In the genomic region with DNA sequence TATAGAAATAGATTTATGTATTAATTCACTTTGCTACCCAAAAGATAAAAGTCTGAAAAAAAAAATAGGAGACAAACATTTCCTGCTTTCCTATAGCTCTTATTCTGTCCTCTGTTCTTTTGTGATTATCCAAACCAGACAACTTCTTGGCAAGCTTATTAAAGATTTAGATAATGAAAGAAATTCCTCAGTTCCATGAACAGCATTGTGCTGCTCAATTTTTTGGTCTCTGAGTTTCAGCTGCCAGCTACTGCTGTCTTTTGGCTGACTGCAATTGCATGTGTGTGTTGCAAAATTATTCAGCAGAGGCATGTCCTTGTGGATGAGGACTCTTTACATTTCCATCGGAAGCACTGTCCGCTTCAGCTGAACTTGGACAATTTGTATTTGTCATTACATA, we compare ENCODE assay signal across 16 cellular contexts.
"Had no signal": no experiment of that assay in that cellular context is flagged by ENCODE, and none has a peak within 500 bp of the region (broad histone marks: within the 10 kb centered on the region; RNA-seq: fewer than 3 reads in every experiment).

No MANE protein-coding gene starts in this region.

- H3K4me3 ChIP-seq: coronary artery, heart left ventricle, psoas muscle, right lobe of liver, testis had no signal

- H3K27ac ChIP-seq: coronary artery, epithelial cell of prostate, heart left ventricle, psoas muscle, right lobe of liver, testis had no signal

- H3K4me1 ChIP-seq: psoas muscle, right lobe of liver, testis had no signal

- DNase-seq: activated CD4-positive, alpha-beta memory T cell treated with anti-CD3 and anti-CD28 coated beads for 36 hours; activated CD4-positive, alpha-beta T cell treated with anti-CD3 and anti-CD28 coated beads for 1 hour; activated gamma-delta T cell; activated T-cell treated with anti-CD3 and anti-CD28 coated beads, Interleukin-2, amount 50 U/mL, for 48 hours; anterior cingulate cortex; effector CD4-positive, alpha-beta T cell; heart left ventricle; natural killer cell; psoas muscle; right lobe of liver; stimulated activated CD4-positive, alpha-beta T cell treated with anti-CD3 and anti-CD28 coated beads, Interleukin-2, amount 100 ng/mL, for 48 hours; T1000; testis had no signal

- H3K27me3 ChIP-seq: heart left ventricle, right lobe of liver, testis had no signal

- H3K9me3 ChIP-seq: psoas muscle, right lobe of liver, testis had no signal

- ATAC-seq: heart left ventricle, left lobe of liver, natural killer cell, psoas muscle, right lobe of liver had no signal

- H3K36me3 ChIP-seq: heart left ventricle, right lobe of liver had no signal
